ENCODE assay signal across 2 cellular contexts in the genomic region with DNA sequence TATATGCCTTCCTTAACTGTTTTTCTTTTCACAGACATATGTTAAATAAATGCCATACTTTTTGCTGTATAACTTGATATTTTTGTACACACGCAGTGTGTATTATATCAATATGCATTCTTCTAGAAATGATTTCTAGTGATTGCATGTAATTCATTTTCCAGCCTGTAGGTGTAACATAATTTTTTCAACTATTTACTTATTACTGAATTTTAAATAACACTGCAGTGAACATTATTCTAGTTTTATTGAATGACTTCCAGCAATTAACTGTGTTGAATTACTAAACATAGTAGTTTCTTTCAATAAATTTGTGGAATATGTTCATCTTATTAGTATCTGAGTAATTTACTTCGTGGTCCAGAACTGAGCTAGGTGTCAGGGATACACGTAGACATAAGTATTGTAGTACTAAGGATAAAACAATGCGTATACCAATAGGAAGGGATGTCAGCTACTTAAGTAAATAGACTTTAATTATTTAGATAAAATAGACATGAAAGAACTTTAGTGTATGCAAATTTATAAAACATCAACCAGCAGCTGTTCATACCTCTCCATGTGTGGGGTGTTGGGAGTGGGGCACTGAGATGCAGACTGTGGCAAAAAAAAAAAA.
TF ChIP-seq lines count a peak whose summit lies in the region.

No MANE protein-coding gene starts in this region.

TF ChIP-seq in SK-N-SH, 30 proteins besides CTCF, POLR2A, EP300 and RAD21 (continued from another document):
- TF ChIP-seq, protein P1, sequence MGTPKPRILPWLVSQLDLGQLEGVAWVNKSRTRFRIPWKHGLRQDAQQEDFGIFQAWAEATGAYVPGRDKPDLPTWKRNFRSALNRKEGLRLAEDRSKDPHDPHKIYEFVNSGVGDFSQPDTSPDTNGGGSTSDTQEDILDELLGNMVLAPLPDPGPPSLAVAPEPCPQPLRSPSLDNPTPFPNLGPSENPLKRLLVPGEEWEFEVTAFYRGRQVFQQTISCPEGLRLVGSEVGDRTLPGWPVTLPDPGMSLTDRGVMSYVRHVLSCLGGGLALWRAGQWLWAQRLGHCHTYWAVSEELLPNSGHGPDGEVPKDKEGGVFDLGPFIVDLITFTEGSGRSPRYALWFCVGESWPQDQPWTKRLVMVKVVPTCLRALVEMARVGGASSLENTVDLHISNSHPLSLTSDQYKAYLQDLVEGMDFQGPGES (IDR thresholded peaks at IDR 0.05; ENCODE audit: low read depth, low read length) = no peak
- TF ChIP-seq, protein P2, sequence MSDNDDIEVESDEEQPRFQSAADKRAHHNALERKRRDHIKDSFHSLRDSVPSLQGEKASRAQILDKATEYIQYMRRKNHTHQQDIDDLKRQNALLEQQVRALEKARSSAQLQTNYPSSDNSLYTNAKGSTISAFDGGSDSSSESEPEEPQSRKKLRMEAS (IDR thresholded peaks at IDR 0.05; ENCODE audit: low read depth) = no peak
- TF ChIP-seq MXI1 (IDR thresholded peaks at IDR 0.05; ENCODE audit: low read depth, low read length) = no peak

TF ChIP-seq in SK-N-SH treated with all-trans-retinoic acid at 6 μM for 48 hours, 23 proteins besides CTCF, POLR2A, EP300 and RAD21 (continued from another document):
- TF ChIP-seq, protein P3, sequence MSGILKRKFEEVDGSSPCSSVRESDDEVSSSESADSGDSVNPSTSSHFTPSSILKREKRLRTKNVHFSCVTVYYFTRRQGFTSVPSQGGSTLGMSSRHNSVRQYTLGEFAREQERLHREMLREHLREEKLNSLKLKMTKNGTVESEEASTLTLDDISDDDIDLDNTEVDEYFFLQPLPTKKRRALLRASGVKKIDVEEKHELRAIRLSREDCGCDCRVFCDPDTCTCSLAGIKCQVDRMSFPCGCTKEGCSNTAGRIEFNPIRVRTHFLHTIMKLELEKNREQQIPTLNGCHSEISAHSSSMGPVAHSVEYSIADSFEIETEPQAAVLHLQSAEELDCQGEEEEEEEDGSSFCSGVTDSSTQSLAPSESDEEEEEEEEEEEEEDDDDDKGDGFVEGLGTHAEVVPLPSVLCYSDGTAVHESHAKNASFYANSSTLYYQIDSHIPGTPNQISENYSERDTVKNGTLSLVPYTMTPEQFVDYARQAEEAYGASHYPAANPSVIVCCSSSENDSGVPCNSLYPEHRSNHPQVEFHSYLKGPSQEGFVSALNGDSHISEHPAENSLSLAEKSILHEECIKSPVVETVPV (CRISPR knock-in tag; IDR thresholded peaks at IDR 0.05) = no peak
- TF ChIP-seq, protein P4, sequence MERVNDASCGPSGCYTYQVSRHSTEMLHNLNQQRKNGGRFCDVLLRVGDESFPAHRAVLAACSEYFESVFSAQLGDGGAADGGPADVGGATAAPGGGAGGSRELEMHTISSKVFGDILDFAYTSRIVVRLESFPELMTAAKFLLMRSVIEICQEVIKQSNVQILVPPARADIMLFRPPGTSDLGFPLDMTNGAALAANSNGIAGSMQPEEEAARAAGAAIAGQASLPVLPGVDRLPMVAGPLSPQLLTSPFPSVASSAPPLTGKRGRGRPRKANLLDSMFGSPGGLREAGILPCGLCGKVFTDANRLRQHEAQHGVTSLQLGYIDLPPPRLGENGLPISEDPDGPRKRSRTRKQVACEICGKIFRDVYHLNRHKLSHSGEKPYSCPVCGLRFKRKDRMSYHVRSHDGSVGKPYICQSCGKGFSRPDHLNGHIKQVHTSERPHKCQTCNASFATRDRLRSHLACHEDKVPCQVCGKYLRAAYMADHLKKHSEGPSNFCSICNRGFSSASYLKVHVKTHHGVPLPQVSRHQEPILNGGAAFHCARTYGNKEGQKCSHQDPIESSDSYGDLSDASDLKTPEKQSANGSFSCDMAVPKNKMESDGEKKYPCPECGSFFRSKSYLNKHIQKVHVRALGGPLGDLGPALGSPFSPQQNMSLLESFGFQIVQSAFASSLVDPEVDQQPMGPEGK (CRISPR knock-in tag; IDR thresholded peaks at IDR 0.05; ENCODE audit: borderline replicate concordance) = no peak
- no peak for TF ChIP-seq OSR1 (CRISPR knock-in tag; IDR thresholded peaks at IDR 0.05)
- TF ChIP-seq ESRRG (CRISPR knock-in tag; IDR thresholded peaks at IDR 0.05) = no peak
